Comparison of ENCODE assay signal across 6 cellular contexts in genomic region chr13:69928262-69928661, GRCh38.
"Had no signal": no experiment of that assay in that cellular context is flagged by ENCODE, and none has a peak within 500 bp of the region (broad histone marks: within the 10 kb centered on the region; RNA-seq: fewer than 3 reads in every experiment).

No MANE protein-coding gene starts in this region.

- H3K27ac ChIP-seq: HL-60 had no signal

- DNase-seq: IMR-90, KBM-7, KG1 had no signal

- ATAC-seq: HepG2, K562 had no signal

- H3K4me3 ChIP-seq: K562 had no signal
